Comparison of ENCODE assay signal across 9 cellular contexts in genomic region chr14:93960108-93960475, GRCh38. TPM values are rescaled to one million over a fixed set of nuclear protein-coding genes. Genes with fewer than 3 reads are reported as not detected.
DNase-seq lines count a peak whose midpoint lies in the region; ATAC-seq and TF ChIP-seq lines count a peak whose summit lies in the region.
"Had no signal": no experiment of that assay in that cellular context is flagged by ENCODE, and none has a peak within 500 bp of the region (broad histone marks: within the 10 kb centered on the region; RNA-seq: fewer than 3 reads in every experiment).

No MANE protein-coding gene starts in this region.

- intact Hi-C loops in CD8-positive, alpha-beta T cell (cut with DNase I, micrococcal nuclease): loop anchor here in 1 of 2 experiments (5.0 kb wide), 1 partner anchor 1562 kb away; no protein-coding TSS in a partner anchor

- no peaks in the 10 kb centered on the region for H3K9me3 Mint-ChIP-seq in CD8-positive, alpha-beta T cell
- no peaks in the 10 kb centered on the region for H3K9me3 Mint-ChIP-seq in activated naive CD4-positive, alpha-beta T cell treated with anti-CD3 and anti-CD28 coated beads, Interleukin-2, amount 50 U/mL, for 24 hours
- no peaks in the 10 kb centered on the region for H3K9me3 Mint-ChIP-seq in progenitor cell of endocrine pancreas (ENCODE audit: low read depth)

- H3K27me3 ChIP-seq in CD8-positive, alpha-beta T cell (ENCODE audit: insufficient read depth, low read length): no peaks in the 10 kb centered on the region
- H3K27me3 ChIP-seq in KMS-11 (ENCODE audit: insufficient read depth, low read depth) (no peaks in the 10 kb centered on the region), osteoblast (ENCODE audit: insufficient read depth, low read length) (no peaks in the 10 kb centered on the region)

- no peak overlapping the region for H3K27ac ChIP-seq in CD8-positive, alpha-beta T cell (ENCODE audit: low read depth, low read length)
- H3K27ac ChIP-seq in KMS-11 (peak overlapping the region; percentile 82), osteoblast (ENCODE audit: low read depth, low read length) (peak overlapping the region; percentile 6)

- peaks cover 92% of the 10 kb centered on the region for H3K4me1 Mint-ChIP-seq in CD8-positive, alpha-beta T cell (ENCODE audit: low read depth)
- H3K4me1 Mint-ChIP-seq in activated naive CD4-positive, alpha-beta T cell treated with anti-CD3 and anti-CD28 coated beads, Interleukin-2, amount 50 U/mL, for 24 hours: peaks cover 83% of the 10 kb centered on the region
- peaks cover 6% of the 10 kb centered on the region for H3K4me1 Mint-ChIP-seq in progenitor cell of endocrine pancreas (ENCODE audit: low read depth)

- H2AFZ ChIP-seq in KMS-11 (ENCODE audit: low read depth): no peak overlapping the region
- H2AFZ ChIP-seq in osteoblast (ENCODE audit: low read length): no peak overlapping the region

- H3K4me2 ChIP-seq in KMS-11: peak overlapping the region; percentile 63; the same call in 1 of the 2 replicates
- no peak overlapping the region for H3K4me2 ChIP-seq in osteoblast (ENCODE audit: insufficient read depth, low read length)

- peak overlapping the region; percentile 40 for H3K4me3 Mint-ChIP-seq in CD8-positive, alpha-beta T cell
- peak overlapping the region; percentile 54 for H3K4me3 Mint-ChIP-seq in activated naive CD4-positive, alpha-beta T cell treated with anti-CD3 and anti-CD28 coated beads, Interleukin-2, amount 50 U/mL, for 24 hours
- H3K4me3 Mint-ChIP-seq in progenitor cell of endocrine pancreas (ENCODE audit: low read depth): no peak overlapping the region

- H4K20me1 ChIP-seq in KMS-11 (ENCODE audit: insufficient read depth) (no peaks in the 10 kb centered on the region), osteoblast (ENCODE audit: insufficient read depth, low read length) (no peaks in the 10 kb centered on the region)

- POLR2A ChIA-PET in CD8-positive, alpha-beta T cell (lab: Charles Lee): interaction anchor here (0.7 to 3.4 kb wide), 5 partner anchors 8 to 27 kb away, joined by 3 to 19 read pairs (median 8); no protein-coding TSS in a partner anchor

- ATAC-seq in CD8-positive, alpha-beta T cell: no peak
- ATAC-seq in HG03442 (IDR thresholded peaks at IDR 0.05; ENCODE audit: unreplicated experiment) (no peak), GM21515 (IDR thresholded peaks at IDR 0.05; ENCODE audit: unreplicated experiment) (no peak)

- no peak for DNase-seq in CD8-positive, alpha-beta T cell
- DNase-seq in osteoblast (ENCODE audit: insufficient read length, low spot score, missing footprints) (peak; percentile 65), progenitor cell of endocrine pancreas (ENCODE audit: low spot score, unreplicated experiment) (no peak), activated gamma-delta T cell treated with Interleukin-2 at 50 U/mL for 16 hours (no peak)

- no peak for TF ChIP-seq CTCF in CD8-positive, alpha-beta T cell (IDR thresholded peaks at IDR 0.05)
- TF ChIP-seq CTCF in KMS-11 (conservative IDR thresholded peaks at IDR 0.05; ENCODE audit: low read depth, low read length): no peak
- no peak for TF ChIP-seq CTCF in osteoblast (IDR thresholded peaks at IDR 0.05; ENCODE audit: extremely low read depth, low read depth, low read length)
- no peak for TF ChIP-seq CTCF in progenitor cell of endocrine pancreas (IDR thresholded peaks at IDR 0.05; ENCODE audit: unreplicated experiment)

- CTCF ChIA-PET in CD8-positive, alpha-beta T cell (lab: Charles Lee): interaction anchor here (1.5 to 6.1 kb wide), 3 partner anchors 11 to 19 kb away, joined by 4 to 83 read pairs (median 37); no protein-coding TSS in a partner anchor

- H3K36me3 ChIP-seq in CD8-positive, alpha-beta T cell (ENCODE audit: insufficient read depth, low read length): no peaks in the 10 kb centered on the region
- no peaks in the 10 kb centered on the region for H3K36me3 ChIP-seq in KMS-11 (ENCODE audit: insufficient read depth)
- H3K36me3 ChIP-seq in osteoblast (ENCODE audit: insufficient read depth, low read length): no peaks in the 10 kb centered on the region

- H3K27ac Mint-ChIP-seq in CD8-positive, alpha-beta T cell: peak overlapping the region; percentile 97
- H3K27ac Mint-ChIP-seq in activated naive CD4-positive, alpha-beta T cell treated with anti-CD3 and anti-CD28 coated beads, Interleukin-2, amount 50 U/mL, for 24 hours: peak overlapping the region; percentile 99
- no peak overlapping the region for H3K27ac Mint-ChIP-seq in progenitor cell of endocrine pancreas

- no peaks in the 10 kb centered on the region for H3K9me3 ChIP-seq in CD8-positive, alpha-beta T cell (ENCODE audit: low read length)
- no peaks in the 10 kb centered on the region for H3K9me3 ChIP-seq in osteoblast (ENCODE audit: low read depth, low read length)

- H3K79me2 ChIP-seq in KMS-11 (ENCODE audit: insufficient read depth, low read depth) (no peaks in the 10 kb centered on the region), osteoblast (ENCODE audit: insufficient read depth, low read length) (no peaks in the 10 kb centered on the region)

- H3K36me3 Mint-ChIP-seq in CD8-positive, alpha-beta T cell: no peaks in the 10 kb centered on the region
- peaks cover 2% of the 10 kb centered on the region for H3K36me3 Mint-ChIP-seq in activated naive CD4-positive, alpha-beta T cell treated with anti-CD3 and anti-CD28 coated beads, Interleukin-2, amount 50 U/mL, for 24 hours
- H3K36me3 Mint-ChIP-seq in progenitor cell of endocrine pancreas (ENCODE audit: insufficient read depth): no peaks in the 10 kb centered on the region

- H3K4me1 ChIP-seq in CD8-positive, alpha-beta T cell (ENCODE audit: insufficient read depth, low read length): peaks cover 91% of the 10 kb centered on the region
- H3K4me1 ChIP-seq in KMS-11 (ENCODE audit: low read depth, poor library complexity, severe bottlenecking): peaks cover 96% of the 10 kb centered on the region
- peaks cover 16% of the 10 kb centered on the region for H3K4me1 ChIP-seq in osteoblast (ENCODE audit: insufficient read depth, low read length)

- no peak overlapping the region for H3K4me3 ChIP-seq in CD8-positive, alpha-beta T cell (ENCODE audit: low read depth, low read length)
- H3K4me3 ChIP-seq in KMS-11 (IDR thresholded peaks at IDR 0.05; ENCODE audit: insufficient read depth, low read depth, low read length): no peak overlapping the region
- no peak overlapping the region for H3K4me3 ChIP-seq in osteoblast (ENCODE audit: insufficient read depth, low read length)

- no peaks in the 10 kb centered on the region for H3K27me3 Mint-ChIP-seq in CD8-positive, alpha-beta T cell (ENCODE audit: low read depth)
- H3K27me3 Mint-ChIP-seq in activated naive CD4-positive, alpha-beta T cell treated with anti-CD3 and anti-CD28 coated beads, Interleukin-2, amount 50 U/mL, for 24 hours: no peaks in the 10 kb centered on the region
- H3K27me3 Mint-ChIP-seq in progenitor cell of endocrine pancreas: peaks cover 12% of the 10 kb centered on the region

- peak overlapping the region; percentile 29; the same call in 1 of the 2 replicates for H3K9ac ChIP-seq in KMS-11

RNA-seq across cellular contexts. Expression of gene ASB2, which starts 16.3 kb away (rescaled TPM):
- 1 to 10 TPM; 1.7 to 2.8 TPM for total RNA-seq in CD8-positive, alpha-beta T cell
- total RNA-seq in osteoblast: 0.88 and 1.1 TPM in 2 replicates
- not detected in 2 replicates for total RNA-seq in progenitor cell of endocrine pancreas

RNA-seq across cellular contexts. Expression of gene FAM181A, which starts 32.9 kb away (rescaled TPM):
- total RNA-seq in CD8-positive, alpha-beta T cell: not detected
- not detected in 2 replicates for total RNA-seq in osteoblast
- total RNA-seq in progenitor cell of endocrine pancreas: not detected in 2 replicates
- total RNA-seq: aorta had no signal

RNA-seq across cellular contexts. Expression of gene CCDC197, which starts 37.0 kb away (rescaled TPM):
- total RNA-seq in CD8-positive, alpha-beta T cell: not detected
- not detected in 2 replicates for total RNA-seq in osteoblast
- not detected in 2 replicates for total RNA-seq in progenitor cell of endocrine pancreas
